ENCODE assay signal across 8 cellular contexts in the genomic region with DNA sequence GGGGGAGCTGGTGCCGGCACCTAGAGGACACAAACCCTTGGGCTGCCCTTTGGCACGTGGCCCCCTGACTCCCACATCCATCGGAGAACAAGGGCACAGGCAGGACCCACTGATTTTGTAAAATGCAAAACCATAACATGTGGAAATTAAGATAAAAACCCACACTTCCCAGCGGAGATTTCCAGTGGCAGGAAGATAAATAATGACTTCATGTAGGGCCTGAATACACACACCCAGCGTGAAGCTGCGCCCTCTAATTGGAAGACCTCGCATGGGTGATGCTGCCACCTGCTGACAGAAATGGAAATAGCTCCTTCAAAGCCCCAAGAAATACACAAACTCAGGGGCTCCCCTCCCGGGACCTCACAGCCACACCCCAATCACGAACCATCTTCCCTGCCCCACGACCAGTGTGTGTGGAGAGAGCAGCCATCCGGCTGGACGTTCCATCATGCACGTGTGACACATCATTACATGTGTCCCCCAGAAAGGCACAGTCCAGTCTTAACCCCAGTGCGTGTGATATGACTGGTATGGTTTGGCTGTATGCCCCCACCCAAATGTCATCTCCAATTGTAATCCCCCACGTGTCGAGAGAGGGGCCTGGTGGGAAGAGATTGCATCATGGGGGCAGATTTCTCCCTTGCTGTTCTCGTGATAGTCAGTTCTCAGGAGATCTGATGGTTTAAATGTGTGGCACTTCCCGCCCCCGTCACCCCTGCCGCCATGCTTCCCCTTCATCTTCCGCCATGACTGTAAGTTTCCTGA. TPM values are rescaled to one million over a fixed set of nuclear protein-coding genes. Genes with fewer than 3 reads are reported as not detected.
A peak's percentile ranks its signal among the peaks of the same experiment; 100 is the strongest.
DNase-seq lines count a peak whose midpoint lies in the region; ATAC-seq and TF ChIP-seq lines count a peak whose summit lies in the region.

No MANE protein-coding gene starts in this region.

- peaks cover 39 to 61% (median 56%) of the 10 kb centered on the region in 10 experiments for H3K4me1 ChIP-seq in BLaER1 treated with 17β-estradiol and CSF1 and Interleukin-3, amounts not matched to agents 10 nM and 100 nM
- H3K4me1 ChIP-seq in colonic mucosa = no peaks in the 10 kb centered on the region
- H3K4me1 ChIP-seq in liver (ENCODE audit: control insufficient read depth in 4 of 4, insufficient read depth in 4 of 4, low read length in 3 of 4) = peaks cover 11 to 31% (median 23%) of the 10 kb centered on the region in 4 donors

- DNase-seq in H7 (peak; percentile 93), NCI-H446 treated with DMSO at 0.1 percent for 48 hours (lab: John Stamatoyannopoulos, UW) (peak; percentile 36), colonic mucosa (peak; percentile 79)
- DNase-seq in activated CD4-positive, alpha-beta T cell treated with anti-CD3 and anti-CD28 coated beads, Interleukin-2, amount 10 ng/mL, durations not matched to agents 24 days and 14 days = peak; percentile 93
- peak; percentile 45 to 55 (median 48) for DNase-seq in stimulated activated CD4-positive, alpha-beta T cell treated with anti-CD3 and anti-CD28 coated beads, TNF-alpha, amount 100 ng/mL, for 1 hour (ENCODE audit: low read depth in 3 of 3, low spot score in 1 of 3)

- H3K27ac Mint-ChIP-seq in activated CD4-positive, alpha-beta T cell treated with anti-CD3 and anti-CD28 coated beads, Interleukin-2, amount 10 ng/mL, durations not matched to agents 24 days and 14 days = no peak overlapping the region

- TF ChIP-seq CTCF in colonic mucosa (IDR thresholded peaks at IDR 0.05) (peak; percentile 84), liver (IDR thresholded peaks at IDR 0.05; ENCODE audit: low read depth, low read length, missing input control) (peak; percentile 83)

- no peaks in the 10 kb centered on the region for H3K9me3 Mint-ChIP-seq in activated CD4-positive, alpha-beta T cell treated with anti-CD3 and anti-CD28 coated beads, Interleukin-2, amount 10 ng/mL, durations not matched to agents 24 days and 14 days

- intact Hi-C loops in activated CD4-positive, alpha-beta T cell treated with anti-CD3 and anti-CD28 coated beads, Interleukin-2, amount 10 ng/mL, durations not matched to agents 24 days and 14 days (cut with micrococcal nuclease) = loop anchor here (1.0 kb wide), 2 partner anchors 54 to 128 kb away; no protein-coding TSS in a partner anchor
- intact Hi-C loops in colonic mucosa (cut with DNase I) = loop anchor here (2.0 to 5.0 kb wide), 2 partner anchors 52 to 126 kb away; no protein-coding TSS in a partner anchor

- no peak overlapping the region for H3K4me3 ChIP-seq in BLaER1 treated with 17β-estradiol and CSF1 and Interleukin-3, amounts not matched to agents 10 nM and 100 nM
- no peak overlapping the region for H3K4me3 ChIP-seq in H7 (ENCODE audit: insufficient read depth, low read depth, low read length)
- H3K4me3 ChIP-seq in colonic mucosa = no peak overlapping the region
- no peak overlapping the region for H3K4me3 ChIP-seq in liver (ENCODE audit: low read depth in 1 of 3, low read length in 3 of 3)

- peak; percentile 84 to 87 for TF ChIP-seq RAD21 in liver (IDR thresholded peaks at IDR 0.05)

- 23% methylated on average over 20 of the region's 21 CpGs for WGBS in liver

- H3K4me3 Mint-ChIP-seq in activated CD4-positive, alpha-beta T cell treated with anti-CD3 and anti-CD28 coated beads, Interleukin-2, amount 10 ng/mL, durations not matched to agents 24 days and 14 days = no peak overlapping the region

- H3K9ac ChIP-seq in BLaER1 treated with 17β-estradiol and CSF1 and Interleukin-3, amounts not matched to agents 10 nM and 100 nM = peak overlapping the region in 8 of 11 experiments; percentile 13 to 67 (median 50); a peak in 10 of 22 replicates
- no peak overlapping the region for H3K9ac ChIP-seq in colonic mucosa (ENCODE audit: low read depth in 2 of 2, low read length in 2 of 2)
- H3K9ac ChIP-seq in liver (ENCODE audit: low read depth in 1 of 2, low read length in 2 of 2) = no peak overlapping the region

- H3K27me3 ChIP-seq in BLaER1 treated with 17β-estradiol and CSF1 and Interleukin-3, amounts not matched to agents 10 nM and 100 nM = peaks cover 11 to 30% (median 23%) of the 10 kb centered on the region in 11 experiments
- H3K27me3 ChIP-seq in H7 (ENCODE audit: control insufficient read depth, insufficient read depth, low read length) (peaks cover 5% of the 10 kb centered on the region), colonic mucosa (no peaks in the 10 kb centered on the region), liver (ENCODE audit: control insufficient read depth in 4 of 4, insufficient read depth in 4 of 4, low read length in 3 of 4) (no peaks in the 10 kb centered on the region)

- peak overlapping the region; percentile 45 to 79 (median 72) for H3K4me2 ChIP-seq in BLaER1 treated with 17β-estradiol and CSF1 and Interleukin-3, amounts not matched to agents 10 nM and 100 nM

- peaks cover 6% of the 10 kb centered on the region for H3K27me3 Mint-ChIP-seq in activated CD4-positive, alpha-beta T cell treated with anti-CD3 and anti-CD28 coated beads, Interleukin-2, amount 10 ng/mL, durations not matched to agents 24 days and 14 days

- peaks cover 0 to 15% (median 6%) of the 10 kb centered on the region in 11 experiments; a peak in 11 of 22 replicates for H4K20me1 ChIP-seq in BLaER1 treated with 17β-estradiol and CSF1 and Interleukin-3, amounts not matched to agents 10 nM and 100 nM

- no peak for ATAC-seq in HG02798 (IDR thresholded peaks at IDR 0.05; ENCODE audit: poor library complexity, unreplicated experiment)

- no peaks in the 10 kb centered on the region for H3K36me3 Mint-ChIP-seq in activated CD4-positive, alpha-beta T cell treated with anti-CD3 and anti-CD28 coated beads, Interleukin-2, amount 10 ng/mL, durations not matched to agents 24 days and 14 days (ENCODE audit: low read depth)

- no peaks in the 10 kb centered on the region for H3K9me3 ChIP-seq in BLaER1 treated with 17β-estradiol and CSF1 and Interleukin-3, amounts not matched to agents 10 nM and 100 nM (replicated peaks in 1 of 11)
- H3K9me3 ChIP-seq in colonic mucosa (no peaks in the 10 kb centered on the region), liver (ENCODE audit: control insufficient read depth in 4 of 4, low read length in 3 of 4) (no peaks in the 10 kb centered on the region)

- H3K36me3 ChIP-seq in BLaER1 treated with 17β-estradiol and CSF1 and Interleukin-3, amounts not matched to agents 10 nM and 100 nM = no peaks in the 10 kb centered on the region
- H3K36me3 ChIP-seq in H7 (replicated peaks; ENCODE audit: control insufficient read depth, insufficient read depth, low read length) (no peaks in the 10 kb centered on the region), colonic mucosa (no peaks in the 10 kb centered on the region), liver (ENCODE audit: control insufficient read depth in 4 of 4, insufficient read depth in 3 of 4, low read depth in 1 of 4, low read length in 3 of 4) (no peaks in the 10 kb centered on the region)

- peak overlapping the region in 8 of 11 experiments; percentile 5 to 71 (median 58); a peak in 12 of 22 replicates for H3K27ac ChIP-seq in BLaER1 treated with 17β-estradiol and CSF1 and Interleukin-3, amounts not matched to agents 10 nM and 100 nM
- no peak overlapping the region for H3K27ac ChIP-seq in colonic mucosa
- H3K27ac ChIP-seq in liver (ENCODE audit: low read depth in 1 of 2, low read length in 2 of 2) = no peak overlapping the region

- H3K4me1 Mint-ChIP-seq in activated CD4-positive, alpha-beta T cell treated with anti-CD3 and anti-CD28 coated beads, Interleukin-2, amount 10 ng/mL, durations not matched to agents 24 days and 14 days = peaks cover 19% of the 10 kb centered on the region

TF ChIP-seq in liver, 16 proteins besides CTCF, POLR2A, EP300 and RAD21 (continues in another document):
- TF ChIP-seq TAF1 (conservative IDR thresholded peaks at IDR 0.05) (no peak), RXRA (IDR thresholded peaks at IDR 0.05) (no peak), GABPA (IDR thresholded peaks at IDR 0.05 in 1 of 2, conservative IDR thresholded peaks at IDR 0.05 in 1 of 2) (no peak), FOXA2 (IDR thresholded peaks at IDR 0.05) (no peak), YY1 (IDR thresholded peaks at IDR 0.05) (no peak), HNF4A (conservative IDR thresholded peaks at IDR 0.05) (no peak), EGR1 (IDR thresholded peaks at IDR 0.05; ENCODE audit: low read depth in 2 of 2) (no peak), SP1 (IDR thresholded peaks at IDR 0.05) (no peak)

RNA-seq across cellular contexts. Expression of gene TPRG1L, which starts 5.7 kb away (rescaled TPM):
- total RNA-seq in H7 (2014; rRNA removed; shearing (Covaris generic)) = 19.6 and 22.0 TPM in 2 replicates
- total RNA-seq in activated CD4-positive, alpha-beta T cell treated with anti-CD3 and anti-CD28 coated beads, Interleukin-2, amount 10 ng/mL, durations not matched to agents 24 days and 14 days = 8.6 and 9.7 TPM in 2 replicates
- total RNA-seq in colonic mucosa = 10 to 100 TPM; 63.0 to 81.5 TPM
- total RNA-seq in liver = 10 to 100 TPM; 29.3 to 42.5 TPM
- polyA plus RNA-seq in liver = 10 to 100 TPM; 45.3 to 51.0 TPM

RNA-seq across cellular contexts. Expression of gene MEGF6, which starts 7.8 kb away (rescaled TPM):
- total RNA-seq in H7 (2014; rRNA removed; shearing (Covaris generic)) = 22.8 and 27.1 TPM in 2 replicates
- 1.7 and 2.1 TPM in 2 replicates for total RNA-seq in activated CD4-positive, alpha-beta T cell treated with anti-CD3 and anti-CD28 coated beads, Interleukin-2, amount 10 ng/mL, durations not matched to agents 24 days and 14 days
- total RNA-seq in colonic mucosa (1 to 10 TPM; 5.2 to 6.4 TPM), liver (10 to 100 TPM in 1 of 2 donors, 1 to 10 TPM in 1; 4.6 to 11.0 TPM)
- 1 to 10 TPM; 1.3 to 3.4 TPM for polyA plus RNA-seq in liver

RNA-seq across cellular contexts. Expression of gene WRAP73, which starts 30.8 kb away (rescaled TPM):
- total RNA-seq in H7 (2014; rRNA removed; shearing (Covaris generic)) = 31.5 and 33.1 TPM in 2 replicates
- total RNA-seq in activated CD4-positive, alpha-beta T cell treated with anti-CD3 and anti-CD28 coated beads, Interleukin-2, amount 10 ng/mL, durations not matched to agents 24 days and 14 days = 41.3 and 44.7 TPM in 2 replicates
- total RNA-seq in colonic mucosa (10 to 100 TPM; 19.9 to 24.2 TPM), liver (10 to 100 TPM; 10.7 to 14.6 TPM)
- polyA plus RNA-seq in liver = 1 to 10 TPM; 7.6 to 9.4 TPM

RNA-seq across cellular contexts. Expression of gene TP73, which starts 33.2 kb away (rescaled TPM):
- total RNA-seq in H7 (2014; rRNA removed; shearing (Covaris generic)) = 0.55 and 1.6 TPM in 2 replicates
- 1.3 and 1.4 TPM in 2 replicates for total RNA-seq in activated CD4-positive, alpha-beta T cell treated with anti-CD3 and anti-CD28 coated beads, Interleukin-2, amount 10 ng/mL, durations not matched to agents 24 days and 14 days
- total RNA-seq in colonic mucosa = under 1 TPM; 0.29 to 0.42 TPM
- total RNA-seq in liver = under 1 TPM; 0.08 to 0.19 TPM
- under 1 TPM; 0.18 to 0.29 TPM for polyA plus RNA-seq in liver

Comparison
In these comparisons a context has a peak if more than half of its experiments do, and no peak if none do; other contexts are left out.
1. H3K27ac ChIP-seq: peak in BLaER1 treated with 17β-estradiol and CSF1 and Interleukin-3, amounts not matched to agents 10 nM and 100 nM (8 of 11); none in colonic mucosa (single experiment) and liver (0 of 2).
2. H3K9ac ChIP-seq: peak in BLaER1 treated with 17β-estradiol and CSF1 and Interleukin-3, amounts not matched to agents 10 nM and 100 nM (8 of 11); none in colonic mucosa (0 of 2) and liver (0 of 2).
3. DNase-seq: peak in every context shown above with its lines; median percentile 93 in H7; 93 in activated CD4-positive, alpha-beta T cell treated with anti-CD3 and anti-CD28 coated beads, Interleukin-2, amount 10 ng/mL, durations not matched to agents 24 days and 14 days; 79 in colonic mucosa; 48 in stimulated activated CD4-positive, alpha-beta T cell treated with anti-CD3 and anti-CD28 coated beads, TNF-alpha, amount 100 ng/mL, for 1 hour; 36 in NCI-H446 treated with DMSO at 0.1 percent for 48 hours.